ENCODE assay signal across 1 cellular context in genomic region chr16:57591870-57592485, GRCh38.
A peak's percentile ranks its signal among the peaks of the same experiment; 100 is the strongest.
TF ChIP-seq lines count a peak whose summit lies in the region.

No MANE protein-coding gene starts in this region.

TF ChIP-seq in HEK293, 187 proteins besides CTCF, POLR2A, EP300 and RAD21 (continued from another document and continues in another):
- no peak for TF ChIP-seq ZSCAN5A (tag by site-specific recombination; IDR thresholded peaks at IDR 0.05)
- no peak for TF ChIP-seq ZNF214 (tag by site-specific recombination; IDR thresholded peaks at IDR 0.05; ENCODE audit: borderline replicate concordance)
- TF ChIP-seq ZNF248 (tag by site-specific recombination; IDR thresholded peaks at IDR 0.05), result peak; percentile 85; the same call in 1 of the 2 replicates
- no peak for TF ChIP-seq GLI4 (tag by site-specific recombination; IDR thresholded peaks at IDR 0.05)
- no peak for TF ChIP-seq MYNN (tag by site-specific recombination; IDR thresholded peaks at IDR 0.05; ENCODE audit: borderline replicate concordance)
- no peak for TF ChIP-seq MZF1 (tag by site-specific recombination; IDR thresholded peaks at IDR 0.05; ENCODE audit: borderline replicate concordance)
- peak; percentile 66 for TF ChIP-seq ZBTB17 (tag by site-specific recombination; IDR thresholded peaks at IDR 0.05)
- no peak for TF ChIP-seq ZSCAN23 (tag by site-specific recombination; IDR thresholded peaks at IDR 0.05)
- peak; percentile 21; the same call in 1 of the 2 replicates for TF ChIP-seq ZNF416 (tag by site-specific recombination; IDR thresholded peaks at IDR 0.05)
- no peak for TF ChIP-seq ZNF221 (tag by site-specific recombination; IDR thresholded peaks at IDR 0.05; ENCODE audit: borderline replicate concordance)
- TF ChIP-seq KLF9 (tag by site-specific recombination; IDR thresholded peaks at IDR 0.05; ENCODE audit: low read depth), result no peak
- TF ChIP-seq PRDM2 (tag by site-specific recombination; IDR thresholded peaks at IDR 0.05; ENCODE audit: borderline replicate concordance), result no peak
- TF ChIP-seq ZNF138 (tag by site-specific recombination; IDR thresholded peaks at IDR 0.05; ENCODE audit: borderline replicate concordance), result no peak
- TF ChIP-seq ZFP41 (tag by site-specific recombination; IDR thresholded peaks at IDR 0.05; ENCODE audit: borderline replicate concordance), result no peak
- no peak; the same call in 1 of the 2 replicates for TF ChIP-seq REPIN1 (tag by site-specific recombination; IDR thresholded peaks at IDR 0.05; ENCODE audit: low read depth)
- no peak for TF ChIP-seq ZNF274 (IDR thresholded peaks at IDR 0.05; ENCODE audit: low read length)
- TF ChIP-seq ZNF274 (tag by site-specific recombination; IDR thresholded peaks at IDR 0.05; ENCODE audit: borderline replicate concordance), result 0 out of 2 replicates have a peak, but pooled peaks have one; percentile 47
- no peak for TF ChIP-seq ELK4 (IDR thresholded peaks at IDR 0.05; ENCODE audit: borderline replicate concordance, low read depth, low read length)
- TF ChIP-seq ZBTB8A (tag by site-specific recombination; IDR thresholded peaks at IDR 0.05), result no peak
- no peak for TF ChIP-seq TSHZ1 (tag by site-specific recombination; IDR thresholded peaks at IDR 0.05; ENCODE audit: borderline replicate concordance)
- TF ChIP-seq GFI1B (tag by site-specific recombination; IDR thresholded peaks at IDR 0.05), result no peak
- TF ChIP-seq WT1 (tag by site-specific recombination; IDR thresholded peaks at IDR 0.05), result no peak
- TF ChIP-seq ZNF132 (tag by site-specific recombination; IDR thresholded peaks at IDR 0.05; ENCODE audit: borderline replicate concordance), result no peak
- TF ChIP-seq PRDM4 (tag by site-specific recombination; IDR thresholded peaks at IDR 0.05), result no peak
- no peak for TF ChIP-seq ZNF394 (tag by site-specific recombination; IDR thresholded peaks at IDR 0.05; ENCODE audit: borderline replicate concordance)
- no peak for TF ChIP-seq ZNF146 (tag by site-specific recombination; IDR thresholded peaks at IDR 0.05)
- TF ChIP-seq ZBTB26 (tag by site-specific recombination; optimal IDR thresholded peaks at IDR 0.05), result no peak
- no peak for TF ChIP-seq HIC1 (tag by site-specific recombination; IDR thresholded peaks at IDR 0.05)
- TF ChIP-seq ZNF37A (tag by site-specific recombination; IDR thresholded peaks at IDR 0.05), result no peak
- 0 out of 2 replicates have a peak, but pooled peaks have one; percentile 16 for TF ChIP-seq ZBTB20 (tag by site-specific recombination; IDR thresholded peaks at IDR 0.05)
- no peak for TF ChIP-seq ZNF560 (tag by site-specific recombination; IDR thresholded peaks at IDR 0.05; ENCODE audit: borderline replicate concordance)
- no peak for TF ChIP-seq ZNF335 (tag by site-specific recombination; conservative IDR thresholded peaks at IDR 0.05)
- TF ChIP-seq HOXC10 (CRISPR knock-in tag; IDR thresholded peaks at IDR 0.05), result no peak
- no peak for TF ChIP-seq ZNF521 (tag by site-specific recombination; IDR thresholded peaks at IDR 0.05)
- no peak for TF ChIP-seq ZNF629 (tag by site-specific recombination; IDR thresholded peaks at IDR 0.05)
- TF ChIP-seq EGR2 (tag by site-specific recombination; IDR thresholded peaks at IDR 0.05; ENCODE audit: low read depth), result no peak
- peak; percentile 20; the same call in 1 of the 2 replicates for TF ChIP-seq BCL6B (tag by site-specific recombination; IDR thresholded peaks at IDR 0.05)
- TF ChIP-seq GLIS1 (tag by site-specific recombination; IDR thresholded peaks at IDR 0.05), result no peak
- peak; percentile 99 for TF ChIP-seq ZNF366 (tag by site-specific recombination; conservative IDR thresholded peaks at IDR 0.05)
